9 cellular contexts compared by ENCODE assay signal in the genomic region with DNA sequence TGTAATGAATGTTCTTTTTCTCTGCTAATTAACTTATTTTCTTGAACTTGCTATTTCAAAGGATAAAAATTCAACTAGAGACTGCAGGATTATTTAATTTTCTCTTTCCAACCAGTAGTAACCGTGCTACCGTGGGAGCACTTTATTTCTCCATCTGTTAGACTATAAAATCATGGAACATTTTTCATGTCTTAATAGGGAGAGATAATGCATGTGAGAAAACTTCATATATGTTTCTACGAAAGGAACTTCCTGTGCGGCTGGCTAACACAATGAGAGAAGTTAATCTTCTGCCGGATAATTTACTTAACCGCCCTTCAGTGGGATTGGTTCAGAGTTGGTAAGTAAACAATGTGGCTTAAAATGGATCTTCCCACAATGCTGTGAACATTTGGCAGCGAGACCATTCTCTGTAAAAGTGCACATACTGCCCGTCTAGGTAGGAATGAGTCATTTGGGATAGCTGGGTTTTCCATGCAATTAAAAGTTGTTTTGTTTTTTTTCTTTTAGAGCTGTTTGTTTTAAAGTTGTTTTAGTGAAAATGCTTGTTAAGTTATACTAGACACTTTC. TPM values are rescaled to one million over a fixed set of nuclear protein-coding genes. Genes with fewer than 3 reads are reported as not detected.
DNase-seq lines count a peak whose midpoint lies in the region; ATAC-seq and TF ChIP-seq lines count a peak whose summit lies in the region.
"Had no signal": no experiment of that assay in that cellular context is flagged by ENCODE, and none has a peak within 500 bp of the region (broad histone marks: within the 10 kb centered on the region; RNA-seq: fewer than 3 reads in every experiment).

No MANE protein-coding gene starts in this region.

- TF ChIP-seq POLR2A in breast epithelium (IDR thresholded peaks at IDR 0.05): no peak

- no peaks in the 10 kb centered on the region for H3K36me3 ChIP-seq in breast epithelium

- no peaks in the 10 kb centered on the region for H3K9me3 ChIP-seq in breast epithelium

- peak; percentile 59 for DNase-seq in EL
- peak; percentile 44 to 81 for DNase-seq in NCI-H2081 (lab: John Stamatoyannopoulos, UW)
- peak in 1 of 2 donors; percentile 46 for DNase-seq in breast epithelium (ENCODE audit: low spot score in 2 of 2)
- peak; percentile 79 to 92 for DNase-seq in lung microvascular endothelial cell (ENCODE audit: low read depth in 2 of 2)
- no peak for DNase-seq in AML-193 (lab: John Stamatoyannopoulos, UW)
- DNase-seq in KG1 (lab: John Stamatoyannopoulos, UW): no peak
- DNase-seq in dorsolateral prefrontal cortex: no peak

- no peak for TF ChIP-seq CTCF in breast epithelium (IDR thresholded peaks at IDR 0.05)
- TF ChIP-seq CTCF in dorsolateral prefrontal cortex (IDR thresholded peaks at IDR 0.05 in 54 of 56, conservative IDR thresholded peaks at IDR 0.05 in 2 of 56; ENCODE audit: low read depth in 1 of 56, partially characterized antibody in 56 of 56): no peak

- H3K27me3 ChIP-seq in breast epithelium: peaks cover 0 to 5% of the 10 kb centered on the region in 2 donors
- H3K27me3 ChIP-seq in dorsolateral prefrontal cortex: peaks cover 0 to 45% (median 0%) of the 10 kb centered on the region in 45 donors

- H3K27ac ChIP-seq in breast epithelium (peak overlapping the region; percentile 54 to 80), dorsolateral prefrontal cortex (no peak overlapping the region)
- H3K27ac ChIP-seq: parathyroid adenoma had no signal

- no peak for ATAC-seq in HG03097 (IDR thresholded peaks at IDR 0.05; ENCODE audit: low FRiP score, unreplicated experiment)

- intact Hi-C loops in breast epithelium (cut with DNase I; ENCODE audit: low total_unique reads): loop anchor here (10.0 kb wide), 1 partner anchor 100 kb away; no protein-coding TSS in a partner anchor
- intact Hi-C loops in dorsolateral prefrontal cortex (cut with DNase I): loop anchor here (5.0 kb wide), 1 partner anchor 97 kb away; no protein-coding TSS in a partner anchor

- H3K4me3 ChIP-seq in breast epithelium: peak overlapping the region in 1 of 3 donors; percentile 8
- no peak overlapping the region for H3K4me3 ChIP-seq in dorsolateral prefrontal cortex

- no peaks in the 10 kb centered on the region for H3K4me1 ChIP-seq in breast epithelium
- H3K4me1 ChIP-seq: parathyroid adenoma had no signal

RNA-seq across cellular contexts. Expression of a gene that starts 29.5 kb away (rescaled TPM):
- total RNA-seq in breast epithelium (10 to 100 TPM; 16.0 to 63.8 (median 32.8) TPM), lung microvascular endothelial cell (2.4 and 3.1 TPM in 2 replicates), dorsolateral prefrontal cortex (10 to 100 TPM; 17.9 to 81.3 (median 52.4) TPM)

Comparison
In these comparisons a context has a peak if more than half of its experiments do, and no peak if none do; other contexts are left out.
1. DNase-seq: peak in EL (single experiment), NCI-H2081 (2 of 2) and lung microvascular endothelial cell (2 of 2); none in AML-193 (0 of 2), KG1 (single experiment) and dorsolateral prefrontal cortex (0 of 10).
2. H3K27ac ChIP-seq: peak in breast epithelium (2 of 2); none in dorsolateral prefrontal cortex (0 of 59).